1 cellular context compared by ENCODE assay signal in genomic region chr15:63848881-63849551, GRCh38.
TF ChIP-seq lines count a peak whose summit lies in the region.

No MANE protein-coding gene starts in this region.

TF ChIP-seq in GM12878, 131 proteins besides CTCF, POLR2A, EP300 and RAD21 (continued from another document):
- TF ChIP-seq CUX1 (IDR thresholded peaks at IDR 0.05; ENCODE audit: insufficient replicate concordance, low read depth, low read length) (no peak), CREB1 (IDR thresholded peaks at IDR 0.05; ENCODE audit: low read depth) (no peak), SP1 (IDR thresholded peaks at IDR 0.05; ENCODE audit: low read depth, low read length) (no peak), PKNOX1 (IDR thresholded peaks at IDR 0.05) (no peak), RAD51 (IDR thresholded peaks at IDR 0.05) (no peak), EGR1 (IDR thresholded peaks at IDR 0.05; ENCODE audit: borderline replicate concordance in 1 of 2, low read depth in 2 of 2, low read length in 2 of 2) (no peak), EED (IDR thresholded peaks at IDR 0.05; ENCODE audit: low read depth) (0 out of 2 replicates have a peak, but pooled peaks have one; percentile 23), RUNX3 (IDR thresholded peaks at IDR 0.05; ENCODE audit: low read length) (peak; percentile 56)
TF ChIP-seq in GM12878: peak in this region for 2.
